ENCODE assay signal across 8 cellular contexts in the genomic region with DNA sequence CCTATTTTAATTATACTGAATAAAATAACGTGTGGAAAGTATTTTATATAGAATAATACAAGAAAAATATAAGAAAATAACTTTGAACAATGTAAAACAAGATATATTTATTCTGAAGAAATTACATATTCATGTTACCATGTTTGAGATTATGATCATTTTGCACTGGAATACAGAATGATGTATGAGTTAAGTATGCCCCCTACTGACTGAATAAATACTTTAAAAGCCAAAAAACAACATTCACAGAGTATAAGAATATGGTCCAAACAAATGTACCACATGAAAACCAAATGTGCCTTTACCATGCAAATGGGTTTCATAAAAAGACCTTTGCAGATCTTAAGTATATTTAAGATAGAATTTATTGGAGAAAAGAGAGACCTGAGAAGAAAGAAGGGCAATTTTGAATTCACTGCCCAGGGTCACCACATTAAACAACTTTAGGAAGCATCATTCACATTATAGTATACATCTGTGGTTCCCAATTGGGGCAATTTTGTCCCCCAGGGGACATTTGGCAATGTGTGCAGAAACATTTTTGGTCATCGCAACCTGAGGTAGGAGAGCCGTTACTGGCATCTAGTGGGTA.
DNase-seq lines count a peak whose midpoint lies in the region; ATAC-seq and TF ChIP-seq lines count a peak whose summit lies in the region.

No MANE protein-coding gene starts in this region.

- H3K27me3 ChIP-seq in IMR-90 (ENCODE audit: control insufficient read depth, insufficient read depth, low read length), result no peaks in the 10 kb centered on the region
- no peaks in the 10 kb centered on the region for H3K27me3 ChIP-seq in adipocyte (replicated peaks; ENCODE audit: control insufficient read depth, insufficient read depth, low read length)

- H3K4me3 ChIP-seq in IMR-90 (ENCODE audit: insufficient read depth, low read depth, low read length) (no peak overlapping the region), adipocyte (ENCODE audit: low read length) (no peak overlapping the region)

- H4K5ac ChIP-seq in IMR-90 (ENCODE audit: low read depth, low read length), result no peak overlapping the region

- H2AK5ac ChIP-seq in IMR-90 (ENCODE audit: low read depth, low read length), result no peak overlapping the region

- H2BK15ac ChIP-seq in IMR-90 (ENCODE audit: low read depth, low read length), result no peak overlapping the region

- no peak overlapping the region for H3K27ac ChIP-seq in IMR-90 (ENCODE audit: insufficient read depth, low read length)

- TF ChIP-seq RAD21 in IMR-90 (IDR thresholded peaks at IDR 0.05; ENCODE audit: low read length), result peak; percentile 51

- H3K9me1 ChIP-seq in IMR-90 (ENCODE audit: insufficient read depth, low read length), result no peaks in the 10 kb centered on the region

- H3K9ac ChIP-seq in IMR-90 (ENCODE audit: low read depth, low read length), result no peak overlapping the region
- no peak overlapping the region for H3K9ac ChIP-seq in adipocyte (ENCODE audit: low read length)

- H2AK9ac ChIP-seq in IMR-90 (replicated peaks; ENCODE audit: low read depth, low read length, poor library complexity), result no peak overlapping the region

- no peaks in the 10 kb centered on the region; a peak in 1 of 4 replicates for H3K79me1 ChIP-seq in IMR-90 (ENCODE audit: low read depth in 1 of 2, low read length in 2 of 2)

- ATAC-seq in IMR-90 (ENCODE audit: low read depth) (peak; percentile 60; the same call in 1 of the 2 replicates), GM21737 (IDR thresholded peaks at IDR 0.05; ENCODE audit: unreplicated experiment) (no peak), HG02938 (IDR thresholded peaks at IDR 0.05; ENCODE audit: unreplicated experiment) (no peak), GM21447 (IDR thresholded peaks at IDR 0.05; ENCODE audit: unreplicated experiment) (no peak)

- in situ Hi-C loops in IMR-90 (cut with MboI; ENCODE audit: low sequenced_read_pairs), result loop anchor here (5.0 to 25.0 kb wide), 2 partner anchors 311 to 611 kb away; no protein-coding TSS in a partner anchor

- no peak overlapping the region for H4K91ac ChIP-seq in IMR-90 (ENCODE audit: insufficient read depth, low read depth, low read length)

- no peak overlapping the region for H2BK20ac ChIP-seq in IMR-90 (ENCODE audit: low read depth, low read length)

- DNase-seq in EL (peak; percentile 5), IMR-90 (peak; percentile 12), adipocyte (ENCODE audit: low read depth) (peak; percentile 55), lung microvascular endothelial cell (ENCODE audit: low read depth in 2 of 2) (peak; percentile 21 to 40)
- DNase-seq in stimulated activated CD4-positive, alpha-beta T cell treated with anti-CD3 and anti-CD28 coated beads, Interleukin-15, amount 100 ng/mL, for 24 hours, result no peak

- no peaks in the 10 kb centered on the region for H3K9me3 ChIP-seq in IMR-90 (ENCODE audit: control insufficient read depth, insufficient read depth, low read length)
- H3K9me3 ChIP-seq in adipocyte (ENCODE audit: control insufficient read depth, low read length), result peaks cover 3% of the 10 kb centered on the region

- no peak overlapping the region for H2BK120ac ChIP-seq in IMR-90 (ENCODE audit: low read depth, low read length)

- H3K18ac ChIP-seq in IMR-90 (ENCODE audit: low read depth, low read length), result no peak overlapping the region

- no TSS peak for BruUV-seq in IMR-90 (replicated peaks; lab: Mats Ljungman, UMichigan)

- H3K36me3 ChIP-seq in IMR-90 (ENCODE audit: control insufficient read depth, insufficient read depth, low read length), result peaks cover 1% of the 10 kb centered on the region
- peaks cover 16% of the 10 kb centered on the region for H3K36me3 ChIP-seq in adipocyte (ENCODE audit: control insufficient read depth, insufficient read depth, low read length, severe bottlenecking)

- no peak overlapping the region for H3K23ac ChIP-seq in IMR-90 (ENCODE audit: low read depth, low read length)

- WGBS in IMR-90 (ENCODE audit: extremely low coverage in 2 of 2, insufficient read length in 1 of 2), 2 experiments, result 100% methylated on average over 2 of the region's 3 CpGs; no CpG with 5 or more reads in 1 of the 2 experiments

- no peak overlapping the region for H3K56ac ChIP-seq in IMR-90 (ENCODE audit: extremely low read depth, insufficient read depth, low read length)

- intact Hi-C loops in IMR-90 (cut with micrococcal nuclease), result loop anchor here (2.0 kb wide), 1 partner anchor 312 kb away; no protein-coding TSS in a partner anchor

- H2AFZ ChIP-seq in IMR-90 (replicated peaks; ENCODE audit: low read length, poor library complexity), result no peak overlapping the region

- dilution Hi-C loops in IMR-90 (cut with HindIII; ENCODE audit: low sequenced_read_pairs, unreplicated experiment), result no loop called here

- H4K8ac ChIP-seq in IMR-90 (ENCODE audit: low read depth in 2 of 2, low read length in 2 of 2), result no peak overlapping the region

- POLR2A ChIA-PET in IMR-90 (lab: Charles Lee; ENCODE audit: unreplicated experiment), result no interaction called here

- no peaks in the 10 kb centered on the region for H4K20me1 ChIP-seq in IMR-90 (ENCODE audit: insufficient read depth, low read length)

- peak; percentile 45 for TF ChIP-seq CTCF in IMR-90 (conservative IDR thresholded peaks at IDR 0.05; ENCODE audit: low read depth, low read length)

- CTCF ChIA-PET in IMR-90 (lab: Yijun Ruan, JAX), result no interaction called here

- H3K14ac ChIP-seq in IMR-90 (replicated peaks; ENCODE audit: low read depth, low read length), result no peak overlapping the region

- H3K4me1 ChIP-seq in IMR-90 (ENCODE audit: control insufficient read depth, insufficient read depth, low read length) (no peaks in the 10 kb centered on the region), adipocyte (ENCODE audit: control insufficient read depth, insufficient read depth, low read length) (no peaks in the 10 kb centered on the region)

- H3K4me2 ChIP-seq in IMR-90 (ENCODE audit: low read depth, low read length), result no peak overlapping the region

- no peak overlapping the region for H3K4ac ChIP-seq in IMR-90 (ENCODE audit: low read depth, low read length)

- TF ChIP-seq POLR2A in IMR-90 (IDR thresholded peaks at IDR 0.05; ENCODE audit: low read depth, low read length), result no peak

- no peak overlapping the region for H2BK5ac ChIP-seq in IMR-90 (ENCODE audit: low read depth, low read length, poor library complexity, severe bottlenecking)

TF ChIP-seq in IMR-90, 13 proteins besides CTCF, POLR2A, EP300 and RAD21:
- TF ChIP-seq MXI1 (IDR thresholded peaks at IDR 0.05; ENCODE audit: borderline replicate concordance, low read depth, low read length) (no peak), CHD1 (IDR thresholded peaks at IDR 0.05; ENCODE audit: low read depth, low read length) (no peak), FOS (IDR thresholded peaks at IDR 0.05; ENCODE audit: low read depth, low read length) (no peak), NFE2L2 (IDR thresholded peaks at IDR 0.05; ENCODE audit: low read depth, low read length) (no peak), RFX5 (IDR thresholded peaks at IDR 0.05; ENCODE audit: low read depth, low read length) (no peak), CEBPB (IDR thresholded peaks at IDR 0.05; ENCODE audit: low read depth, low read length) (no peak), ELK1 (IDR thresholded peaks at IDR 0.05; ENCODE audit: borderline replicate concordance, low read depth, low read length) (no peak), MAFK (IDR thresholded peaks at IDR 0.05; ENCODE audit: low read depth, low read length) (no peak), BHLHE40 (IDR thresholded peaks at IDR 0.05; ENCODE audit: low read depth, low read length) (no peak), USF2 (IDR thresholded peaks at IDR 0.05; ENCODE audit: low read depth, low read length) (no peak), MAZ (IDR thresholded peaks at IDR 0.05; ENCODE audit: borderline replicate concordance, low read depth, low read length) (no peak), RCOR1 (IDR thresholded peaks at IDR 0.05; ENCODE audit: insufficient replicate concordance, low read length) (no peak), SMC3 (IDR thresholded peaks at IDR 0.05; ENCODE audit: low read depth, low read length) (no peak)
